ENCODE assay signal across 12 cellular contexts in genomic region chr16:4937782-4938682, GRCh38. TPM values are rescaled to one million over a fixed set of nuclear protein-coding genes. Genes with fewer than 3 reads are reported as not detected.
DNase-seq lines count a peak whose midpoint lies in the region; ATAC-seq and TF ChIP-seq lines count a peak whose summit lies in the region.
"Had no signal": no experiment of that assay in that cellular context is flagged by ENCODE, and none has a peak within 500 bp of the region (broad histone marks: within the 10 kb centered on the region; RNA-seq: fewer than 3 reads in every experiment).

No MANE protein-coding gene starts in this region.

- H3K4me3 ChIP-seq in thyroid gland (replicated peaks in 1 of 3), result no peak overlapping the region
- H3K4me3 ChIP-seq: GM12878 had no signal

- no peaks in the 10 kb centered on the region for H3K9me3 ChIP-seq in thyroid gland

- H3K27ac Mint-ChIP-seq in activated T-cell treated with anti-CD3 and anti-CD28 coated beads, Interleukin-2, amount 50 U/mL, for 72 hours, result no peak overlapping the region
- H3K27ac Mint-ChIP-seq in activated T-cell treated with anti-CD3 and anti-CD28 coated beads, Interleukin-2, amount 50 U/mL, for 24 hours, result no peak overlapping the region
- no peak overlapping the region for H3K27ac Mint-ChIP-seq in central memory CD8-positive, alpha-beta T cell (ENCODE audit: low read depth)
- H3K27ac Mint-ChIP-seq: dendritic cell treated with granulocyte-macrophage colony-stimulating factor and Interleukin-4, amounts not matched to agents 40 ng/mL and 50 ng/mL, for 4 days had no signal

- WGBS in thyroid gland, 2 donors, result 62 to 65% methylated on average over 16 of the region's 16 CpGs

- H3K4me1 ChIP-seq in thyroid gland, result peaks cover 37 to 40% of the 10 kb centered on the region in 2 donors

- intact Hi-C loops in thyroid gland (cut with DNase I), result loop anchor here (5.0 kb wide), 1 partner anchor 56 kb away; no protein-coding TSS in a partner anchor

- H3K36me3 Mint-ChIP-seq in activated T-cell treated with anti-CD3 and anti-CD28 coated beads, Interleukin-2, amount 50 U/mL, for 72 hours (ENCODE audit: insufficient read depth in 2 of 2), result no peaks in the 10 kb centered on the region
- no peaks in the 10 kb centered on the region for H3K36me3 Mint-ChIP-seq in activated T-cell treated with anti-CD3 and anti-CD28 coated beads, Interleukin-2, amount 50 U/mL, for 24 hours (ENCODE audit: low read depth)
- no peaks in the 10 kb centered on the region for H3K36me3 Mint-ChIP-seq in central memory CD8-positive, alpha-beta T cell (ENCODE audit: insufficient read depth)

- TF ChIP-seq CTCF in thyroid gland (IDR thresholded peaks at IDR 0.05), result no peak

- ATAC-seq in activated T-cell treated with anti-CD3 and anti-CD28 coated beads, Interleukin-2, amount 50 U/mL, for 72 hours (replicated peaks in 1 of 2), result no peak
- no peak for ATAC-seq in central memory CD8-positive, alpha-beta T cell (replicated peaks; ENCODE audit: extremely low read depth, poor library complexity, severe bottlenecking)
- no peak for ATAC-seq in HG03565 (IDR thresholded peaks at IDR 0.05; ENCODE audit: unreplicated experiment)
- ATAC-seq in HG03457 (IDR thresholded peaks at IDR 0.05; ENCODE audit: unreplicated experiment), result no peak

- H3K27me3 ChIP-seq in thyroid gland, result no peaks in the 10 kb centered on the region

- peak overlapping the region; percentile 61 for H3K4me3 Mint-ChIP-seq in activated T-cell treated with anti-CD3 and anti-CD28 coated beads, Interleukin-2, amount 50 U/mL, for 72 hours
- no peak overlapping the region for H3K4me3 Mint-ChIP-seq in activated T-cell treated with anti-CD3 and anti-CD28 coated beads, Interleukin-2, amount 50 U/mL, for 24 hours
- H3K4me3 Mint-ChIP-seq in central memory CD8-positive, alpha-beta T cell, result peak overlapping the region; percentile 55
- H3K4me3 Mint-ChIP-seq: dendritic cell treated with granulocyte-macrophage colony-stimulating factor and Interleukin-4, amounts not matched to agents 40 ng/mL and 50 ng/mL, for 4 days had no signal

- no peaks in the 10 kb centered on the region for H3K9me3 Mint-ChIP-seq in activated T-cell treated with anti-CD3 and anti-CD28 coated beads, Interleukin-2, amount 50 U/mL, for 72 hours
- no peaks in the 10 kb centered on the region for H3K9me3 Mint-ChIP-seq in activated T-cell treated with anti-CD3 and anti-CD28 coated beads, Interleukin-2, amount 50 U/mL, for 24 hours
- H3K9me3 Mint-ChIP-seq in central memory CD8-positive, alpha-beta T cell, result no peaks in the 10 kb centered on the region
- H3K9me3 Mint-ChIP-seq: dendritic cell treated with granulocyte-macrophage colony-stimulating factor and Interleukin-4, amounts not matched to agents 40 ng/mL and 50 ng/mL, for 4 days had no signal

- peaks cover 6% of the 10 kb centered on the region for H3K4me1 Mint-ChIP-seq in activated T-cell treated with anti-CD3 and anti-CD28 coated beads, Interleukin-2, amount 50 U/mL, for 72 hours (ENCODE audit: low read depth)
- H3K4me1 Mint-ChIP-seq in activated T-cell treated with anti-CD3 and anti-CD28 coated beads, Interleukin-2, amount 50 U/mL, for 24 hours (ENCODE audit: low read depth), result peaks cover 4% of the 10 kb centered on the region
- peaks cover 5% of the 10 kb centered on the region for H3K4me1 Mint-ChIP-seq in central memory CD8-positive, alpha-beta T cell

- DNase-seq in activated T-cell treated with anti-CD3 and anti-CD28 coated beads, Interleukin-2, amount 50 U/mL, for 72 hours, result no peak
- DNase-seq in activated T-cell treated with anti-CD3 and anti-CD28 coated beads, Interleukin-2, amount 50 U/mL, for 24 hours, result no peak
- no peak for DNase-seq in central memory CD8-positive, alpha-beta T cell (ENCODE audit: low spot score in 2 of 2)
- DNase-seq in midbrain (lab: John Stamatoyannopoulos, UW) (peak; percentile 3), thyroid gland (peak; percentile 77 to 81), NCI-H345 treated with DMSO at 0.1 percent for 48 hours (lab: John Stamatoyannopoulos, UW; ENCODE audit: unreplicated experiment) (no peak)

- H3K27me3 Mint-ChIP-seq in activated T-cell treated with anti-CD3 and anti-CD28 coated beads, Interleukin-2, amount 50 U/mL, for 72 hours (ENCODE audit: low read depth), result peaks cover 19% of the 10 kb centered on the region
- H3K27me3 Mint-ChIP-seq in activated T-cell treated with anti-CD3 and anti-CD28 coated beads, Interleukin-2, amount 50 U/mL, for 24 hours, result peaks cover 53% of the 10 kb centered on the region
- peaks cover 53% of the 10 kb centered on the region for H3K27me3 Mint-ChIP-seq in central memory CD8-positive, alpha-beta T cell

- no peak for TF ChIP-seq POLR2A in thyroid gland (IDR thresholded peaks at IDR 0.05)

- peak overlapping the region; percentile 45 to 94 (median 84) for H3K27ac ChIP-seq in thyroid gland
- H3K27ac ChIP-seq: KMS-11 had no signal

- H3K36me3 ChIP-seq in thyroid gland, result no peaks in the 10 kb centered on the region

RNA-seq across cellular contexts. Expression of gene PPL, which starts 1.1 kb away (rescaled TPM):
- total RNA-seq in activated T-cell treated with anti-CD3 and anti-CD28 coated beads, Interleukin-2, amount 50 U/mL, for 72 hours, result under 1 TPM; 0.09 to 0.22 TPM
- total RNA-seq in thyroid gland, result 10 to 100 TPM; 55.5 to 84.9 (median 72.0) TPM
- total RNA-seq: OCI-LY7 had no signal

RNA-seq across cellular contexts. Expression of gene SEC14L5, which starts 20.1 kb away (rescaled TPM):
- under 1 TPM in 1 of 2 donors, not detected in 1; 0.02 TPM for total RNA-seq in activated T-cell treated with anti-CD3 and anti-CD28 coated beads, Interleukin-2, amount 50 U/mL, for 72 hours
- under 1 TPM; 0.11 to 0.33 (median 0.21) TPM for total RNA-seq in thyroid gland
- total RNA-seq: GM12878, OCI-LY7 had no signal

Comparison
In these comparisons a context has a peak if more than half of its experiments do, and no peak if none do; other contexts are left out.
1. DNase-seq: peak in midbrain (single experiment) and thyroid gland (2 of 2); none in activated T-cell treated with anti-CD3 and anti-CD28 coated beads, Interleukin-2, amount 50 U/mL, for 72 hours (0 of 2), activated T-cell treated with anti-CD3 and anti-CD28 coated beads, Interleukin-2, amount 50 U/mL, for 24 hours (single experiment), central memory CD8-positive, alpha-beta T cell (0 of 2) and NCI-H345 treated with DMSO at 0.1 percent for 48 hours (single experiment).
2. RNA of gene PPL, which starts 1.1 kb away (total RNA-seq): 55.5 to 84.9 TPM in thyroid gland; 0.09 to 0.22 TPM in activated T-cell treated with anti-CD3 and anti-CD28 coated beads, Interleukin-2, amount 50 U/mL, for 72 hours; every median in the first group is over 10 times any median in the second.